1 cellular context compared by ENCODE assay signal in genomic region chr9:124292696-124293593, GRCh38.
TF ChIP-seq lines count a peak whose summit lies in the region.

No MANE protein-coding gene starts in this region.

TF ChIP-seq in GM23338, 12 proteins besides CTCF, POLR2A, EP300 and RAD21:
- TF ChIP-seq, protein P1, sequence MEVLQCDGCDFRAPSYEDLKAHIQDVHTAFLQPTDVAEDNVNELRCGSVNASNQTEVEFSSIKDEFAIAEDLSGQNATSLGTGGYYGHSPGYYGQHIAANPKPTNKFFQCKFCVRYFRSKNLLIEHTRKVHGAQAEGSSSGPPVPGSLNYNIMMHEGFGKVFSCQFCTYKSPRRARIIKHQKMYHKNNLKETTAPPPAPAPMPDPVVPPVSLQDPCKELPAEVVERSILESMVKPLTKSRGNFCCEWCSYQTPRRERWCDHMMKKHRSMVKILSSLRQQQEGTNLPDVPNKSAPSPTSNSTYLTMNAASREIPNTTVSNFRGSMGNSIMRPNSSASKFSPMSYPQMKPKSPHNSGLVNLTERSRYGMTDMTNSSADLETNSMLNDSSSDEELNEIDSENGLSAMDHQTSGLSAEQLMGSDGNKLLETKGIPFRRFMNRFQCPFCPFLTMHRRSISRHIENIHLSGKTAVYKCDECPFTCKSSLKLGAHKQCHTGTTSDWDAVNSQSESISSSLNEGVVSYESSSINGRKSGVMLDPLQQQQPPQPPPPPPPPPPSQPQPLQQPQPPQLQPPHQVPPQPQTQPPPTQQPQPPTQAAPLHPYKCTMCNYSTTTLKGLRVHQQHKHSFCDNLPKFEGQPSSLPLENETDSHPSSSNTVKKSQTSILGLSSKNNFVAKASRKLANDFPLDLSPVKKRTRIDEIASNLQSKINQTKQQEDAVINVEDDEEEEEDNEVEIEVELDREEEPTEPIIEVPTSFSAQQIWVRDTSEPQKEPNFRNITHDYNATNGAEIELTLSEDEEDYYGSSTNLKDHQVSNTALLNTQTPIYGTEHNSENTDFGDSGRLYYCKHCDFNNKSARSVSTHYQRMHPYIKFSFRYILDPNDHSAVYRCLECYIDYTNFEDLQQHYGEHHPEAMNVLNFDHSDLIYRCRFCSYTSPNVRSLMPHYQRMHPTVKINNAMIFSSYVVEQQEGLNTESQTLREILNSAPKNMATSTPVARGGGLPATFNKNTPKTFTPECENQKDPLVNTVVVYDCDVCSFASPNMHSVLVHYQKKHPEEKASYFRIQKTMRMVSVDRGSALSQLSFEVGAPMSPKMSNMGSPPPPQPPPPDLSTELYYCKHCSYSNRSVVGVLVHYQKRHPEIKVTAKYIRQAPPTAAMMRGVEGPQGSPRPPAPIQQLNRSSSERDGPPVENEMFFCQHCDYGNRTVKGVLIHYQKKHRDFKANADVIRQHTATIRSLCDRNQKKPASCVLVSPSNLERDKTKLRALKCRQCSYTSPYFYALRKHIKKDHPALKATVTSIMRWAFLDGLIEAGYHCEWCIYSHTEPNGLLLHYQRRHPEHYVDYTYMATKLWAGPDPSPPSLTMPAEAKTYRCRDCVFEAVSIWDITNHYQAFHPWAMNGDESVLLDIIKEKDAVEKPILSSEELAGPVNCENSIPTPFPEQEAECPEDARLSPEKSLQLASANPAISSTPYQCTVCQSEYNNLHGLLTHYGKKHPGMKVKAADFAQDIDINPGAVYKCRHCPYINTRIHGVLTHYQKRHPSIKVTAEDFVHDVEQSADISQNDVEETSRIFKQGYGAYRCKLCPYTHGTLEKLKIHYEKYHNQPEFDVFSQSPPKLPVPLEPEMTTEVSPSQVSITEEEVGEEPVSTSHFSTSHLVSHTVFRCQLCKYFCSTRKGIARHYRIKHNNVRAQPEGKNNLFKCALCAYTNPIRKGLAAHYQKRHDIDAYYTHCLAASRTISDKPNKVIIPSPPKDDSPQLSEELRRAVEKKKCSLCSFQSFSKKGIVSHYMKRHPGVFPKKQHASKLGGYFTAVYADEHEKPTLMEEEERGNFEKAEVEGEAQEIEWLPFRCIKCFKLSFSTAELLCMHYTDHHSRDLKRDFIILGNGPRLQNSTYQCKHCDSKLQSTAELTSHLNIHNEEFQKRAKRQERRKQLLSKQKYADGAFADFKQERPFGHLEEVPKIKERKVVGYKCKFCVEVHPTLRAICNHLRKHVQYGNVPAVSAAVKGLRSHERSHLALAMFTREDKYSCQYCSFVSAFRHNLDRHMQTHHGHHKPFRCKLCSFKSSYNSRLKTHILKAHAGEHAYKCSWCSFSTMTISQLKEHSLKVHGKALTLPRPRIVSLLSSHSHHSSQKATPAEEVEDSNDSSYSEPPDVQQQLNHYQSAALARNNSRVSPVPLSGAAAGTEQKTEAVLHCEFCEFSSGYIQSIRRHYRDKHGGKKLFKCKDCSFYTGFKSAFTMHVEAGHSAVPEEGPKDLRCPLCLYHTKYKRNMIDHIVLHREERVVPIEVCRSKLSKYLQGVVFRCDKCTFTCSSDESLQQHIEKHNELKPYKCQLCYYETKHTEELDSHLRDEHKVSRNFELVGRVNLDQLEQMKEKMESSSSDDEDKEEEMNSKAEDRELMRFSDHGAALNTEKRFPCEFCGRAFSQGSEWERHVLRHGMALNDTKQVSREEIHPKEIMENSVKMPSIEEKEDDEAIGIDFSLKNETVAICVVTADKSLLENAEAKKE (CRISPR knock-in tag; IDR thresholded peaks at IDR 0.05), result no peak
- TF ChIP-seq, protein P2, sequence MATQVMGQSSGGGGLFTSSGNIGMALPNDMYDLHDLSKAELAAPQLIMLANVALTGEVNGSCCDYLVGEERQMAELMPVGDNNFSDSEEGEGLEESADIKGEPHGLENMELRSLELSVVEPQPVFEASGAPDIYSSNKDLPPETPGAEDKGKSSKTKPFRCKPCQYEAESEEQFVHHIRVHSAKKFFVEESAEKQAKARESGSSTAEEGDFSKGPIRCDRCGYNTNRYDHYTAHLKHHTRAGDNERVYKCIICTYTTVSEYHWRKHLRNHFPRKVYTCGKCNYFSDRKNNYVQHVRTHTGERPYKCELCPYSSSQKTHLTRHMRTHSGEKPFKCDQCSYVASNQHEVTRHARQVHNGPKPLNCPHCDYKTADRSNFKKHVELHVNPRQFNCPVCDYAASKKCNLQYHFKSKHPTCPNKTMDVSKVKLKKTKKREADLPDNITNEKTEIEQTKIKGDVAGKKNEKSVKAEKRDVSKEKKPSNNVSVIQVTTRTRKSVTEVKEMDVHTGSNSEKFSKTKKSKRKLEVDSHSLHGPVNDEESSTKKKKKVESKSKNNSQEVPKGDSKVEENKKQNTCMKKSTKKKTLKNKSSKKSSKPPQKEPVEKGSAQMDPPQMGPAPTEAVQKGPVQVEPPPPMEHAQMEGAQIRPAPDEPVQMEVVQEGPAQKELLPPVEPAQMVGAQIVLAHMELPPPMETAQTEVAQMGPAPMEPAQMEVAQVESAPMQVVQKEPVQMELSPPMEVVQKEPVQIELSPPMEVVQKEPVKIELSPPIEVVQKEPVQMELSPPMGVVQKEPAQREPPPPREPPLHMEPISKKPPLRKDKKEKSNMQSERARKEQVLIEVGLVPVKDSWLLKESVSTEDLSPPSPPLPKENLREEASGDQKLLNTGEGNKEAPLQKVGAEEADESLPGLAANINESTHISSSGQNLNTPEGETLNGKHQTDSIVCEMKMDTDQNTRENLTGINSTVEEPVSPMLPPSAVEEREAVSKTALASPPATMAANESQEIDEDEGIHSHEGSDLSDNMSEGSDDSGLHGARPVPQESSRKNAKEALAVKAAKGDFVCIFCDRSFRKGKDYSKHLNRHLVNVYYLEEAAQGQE (IDR thresholded peaks at IDR 0.05; ENCODE audit: unreplicated experiment), result no peak
- TF ChIP-seq EZH2phosphoT487 (IDR thresholded peaks at IDR 0.05; ENCODE audit: unreplicated experiment) (no peak), NANOG (IDR thresholded peaks at IDR 0.05; ENCODE audit: borderline replicate concordance) (no peak), ZNF331 (CRISPR knock-in tag; IDR thresholded peaks at IDR 0.05; ENCODE audit: low read depth) (no peak), JUNB (IDR thresholded peaks at IDR 0.05; ENCODE audit: unreplicated experiment) (no peak), POLR2AphosphoS5 (IDR thresholded peaks at IDR 0.05; ENCODE audit: low read depth) (no peak), STAT1 (IDR thresholded peaks at IDR 0.05; ENCODE audit: unreplicated experiment) (no peak), ZNF114 (CRISPR knock-in tag; IDR thresholded peaks at IDR 0.05) (no peak), CREB1 (CRISPR knock-in tag; IDR thresholded peaks at IDR 0.05; ENCODE audit: low read depth) (no peak), ETS1 (IDR thresholded peaks at IDR 0.05) (no peak), EZH2 (IDR thresholded peaks at IDR 0.05; ENCODE audit: low read depth, unreplicated experiment) (no peak)
